ENCODE assay signal across 18 cellular contexts in genomic region chr17:4333041-4333440, GRCh38. TPM values are rescaled to one million over a fixed set of nuclear protein-coding genes. Genes with fewer than 3 reads are reported as not detected.
A peak's percentile ranks its signal among the peaks of the same experiment; 100 is the strongest.
DNase-seq lines count a peak whose midpoint lies in the region; ATAC-seq, FAIRE-seq and TF ChIP-seq lines count a peak whose summit lies in the region.
"Had no signal": no experiment of that assay in that cellular context is flagged by ENCODE, and none has a peak within 500 bp of the region (broad histone marks: within the 10 kb centered on the region; RNA-seq: fewer than 3 reads in every experiment).

No MANE protein-coding gene starts in this region.

- ATAC-seq in HG02623 (IDR thresholded peaks at IDR 0.05; ENCODE audit: unreplicated experiment) = no peak
- ATAC-seq in upper lobe of right lung = no peak
- ATAC-seq: sciatic nerve had no signal

- peak in 1 of 2 experiments; percentile 17 for DNase-seq in Caco-2
- DNase-seq in astrocyte (ENCODE audit: low read depth) = no peak
- DNase-seq in osteoblast (ENCODE audit: insufficient read length, low spot score, missing footprints) = no peak
- no peak for DNase-seq in DMS114 treated with DMSO at 0.1 percent for 48 hours (lab: John Stamatoyannopoulos, UW; ENCODE audit: unreplicated experiment)
- DNase-seq in upper lobe of right lung = no peak
- DNase-seq: activated CD4-positive, alpha-beta memory T cell treated with anti-CD3 and anti-CD28 coated beads, Interleukin-2, amount 10 ng/mL, durations not matched to agents 7 days and 5 days; effector memory CD4-positive, alpha-beta T cell; hippocampal formation; kidney glomerular epithelial cell; NCI-H2029 treated with DMSO at 0.1 percent for 48 hours; NCI-H524; Peyer's patch; stimulated activated CD4-positive, alpha-beta T cell treated with anti-CD3 and anti-CD28 coated beads, Interleukin-4, amount 100 ng/mL, for 1 hour had no signal

- H3K4me3 ChIP-seq in BLaER1 (no peak overlapping the region), Caco-2 (ENCODE audit: low read depth, low read length) (no peak overlapping the region), astrocyte (ENCODE audit: insufficient read depth, low read depth, low read length) (no peak overlapping the region), osteoblast (ENCODE audit: insufficient read depth, low read length) (no peak overlapping the region), upper lobe of right lung (no peak overlapping the region)
- H3K4me3 ChIP-seq: Peyer's patch, suprapubic skin had no signal

- peaks cover 97% of the 10 kb centered on the region for H3K79me2 ChIP-seq in astrocyte (ENCODE audit: insufficient read depth, low read length)
- H3K79me2 ChIP-seq in osteoblast (ENCODE audit: insufficient read depth, low read length) = peaks cover 91% of the 10 kb centered on the region

- BruUV-seq in Caco-2 (replicated peaks; lab: Mats Ljungman, UMichigan) = no TSS peak

- peaks cover 22% of the 10 kb centered on the region for H3K4me1 Mint-ChIP-seq in Caco-2 (ENCODE audit: low read depth, unreplicated experiment)
- H3K4me1 Mint-ChIP-seq in astrocyte (ENCODE audit: low read depth, unreplicated experiment) = peaks cover 24% of the 10 kb centered on the region

- peaks cover 13% of the 10 kb centered on the region for H3K9me3 ChIP-seq in BLaER1
- no peaks in the 10 kb centered on the region for H3K9me3 ChIP-seq in Caco-2
- no peaks in the 10 kb centered on the region for H3K9me3 ChIP-seq in astrocyte (ENCODE audit: insufficient read depth, low read depth, low read length)
- H3K9me3 ChIP-seq in osteoblast (ENCODE audit: low read depth, low read length) = no peaks in the 10 kb centered on the region
- no peaks in the 10 kb centered on the region for H3K9me3 ChIP-seq in upper lobe of right lung
- H3K9me3 ChIP-seq: Peyer's patch, suprapubic skin had no signal

- peak overlapping the region; percentile 38 for H3K4me3 Mint-ChIP-seq in Caco-2 (ENCODE audit: unreplicated experiment)
- H3K4me3 Mint-ChIP-seq in astrocyte (ENCODE audit: unreplicated experiment) = no peak overlapping the region
- H3K4me3 Mint-ChIP-seq: activated CD4-positive, alpha-beta memory T cell treated with anti-CD3 and anti-CD28 coated beads, Interleukin-2, amount 10 ng/mL, durations not matched to agents 7 days and 5 days had no signal

- H3K4me2 ChIP-seq in BLaER1 (peak overlapping the region; percentile 43; the same call in 1 of the 2 replicates), astrocyte (ENCODE audit: low read length) (no peak overlapping the region), osteoblast (ENCODE audit: insufficient read depth, low read length) (no peak overlapping the region)
- H3K4me2 ChIP-seq: KMS-11 had no signal

- H3K27ac ChIP-seq in BLaER1 (no peak overlapping the region), astrocyte (ENCODE audit: low read depth, low read length) (peak overlapping the region; percentile 13), osteoblast (ENCODE audit: low read depth, low read length) (peak overlapping the region; percentile 0), upper lobe of right lung (no peak overlapping the region)
- H3K27ac ChIP-seq: KMS-11, Peyer's patch, suprapubic skin had no signal

- H3K27me3 Mint-ChIP-seq in Caco-2 (ENCODE audit: insufficient read depth, unreplicated experiment) (no peaks in the 10 kb centered on the region), astrocyte (ENCODE audit: low read depth, unreplicated experiment) (no peaks in the 10 kb centered on the region)
- H3K27me3 Mint-ChIP-seq: activated CD4-positive, alpha-beta memory T cell treated with anti-CD3 and anti-CD28 coated beads, Interleukin-2, amount 10 ng/mL, durations not matched to agents 7 days and 5 days had no signal

- H3K9me3 Mint-ChIP-seq in Caco-2 (ENCODE audit: unreplicated experiment) (no peaks in the 10 kb centered on the region), astrocyte (ENCODE audit: unreplicated experiment) (no peaks in the 10 kb centered on the region)
- H3K9me3 Mint-ChIP-seq: activated CD4-positive, alpha-beta memory T cell treated with anti-CD3 and anti-CD28 coated beads, Interleukin-2, amount 10 ng/mL, durations not matched to agents 7 days and 5 days had no signal

- H3K27me3 ChIP-seq in BLaER1 = no peaks in the 10 kb centered on the region
- H3K27me3 ChIP-seq in Caco-2 (replicated peaks; ENCODE audit: control insufficient read depth, insufficient read depth, low read length) = no peaks in the 10 kb centered on the region
- H3K27me3 ChIP-seq in astrocyte (ENCODE audit: insufficient read depth, low read length) = no peaks in the 10 kb centered on the region
- no peaks in the 10 kb centered on the region for H3K27me3 ChIP-seq in osteoblast (ENCODE audit: insufficient read depth, low read length)
- H3K27me3 ChIP-seq in upper lobe of right lung = no peaks in the 10 kb centered on the region
- H3K27me3 ChIP-seq: Peyer's patch, suprapubic skin had no signal

- FAIRE-seq in astrocyte (lab: Jason Lieb, UNC) = no peak

- POLR2A ChIA-PET in Caco-2 (lab: Charles Lee) = interaction anchor here (0.6 kb wide), 1 partner anchor 50 kb away, joined by 3 read pairs; no protein-coding TSS in a partner anchor

- peak overlapping the region; percentile 82 for H3K27ac Mint-ChIP-seq in Caco-2 (ENCODE audit: unreplicated experiment)
- peak overlapping the region; percentile 13 for H3K27ac Mint-ChIP-seq in astrocyte (ENCODE audit: unreplicated experiment)
- H3K27ac Mint-ChIP-seq: activated CD4-positive, alpha-beta memory T cell treated with anti-CD3 and anti-CD28 coated beads, Interleukin-2, amount 10 ng/mL, durations not matched to agents 7 days and 5 days had no signal

- CTCF ChIA-PET in Caco-2 (lab: Charles Lee) = interaction anchor here (0.9 kb wide), 1 partner anchor 9 kb away, joined by 4 read pairs; no protein-coding TSS in a partner anchor

- H3K36me3 ChIP-seq in BLaER1 (peaks cover 24% of the 10 kb centered on the region), Caco-2 (ENCODE audit: control insufficient read depth, insufficient read depth, low read length) (no peaks in the 10 kb centered on the region), astrocyte (ENCODE audit: insufficient read depth, low read length) (peaks cover 4% of the 10 kb centered on the region), osteoblast (ENCODE audit: insufficient read depth, low read length) (no peaks in the 10 kb centered on the region), upper lobe of right lung (no peaks in the 10 kb centered on the region)
- H3K36me3 ChIP-seq: Peyer's patch, suprapubic skin had no signal

- H3K36me3 Mint-ChIP-seq in Caco-2 (ENCODE audit: insufficient read depth, unreplicated experiment) (no peaks in the 10 kb centered on the region), astrocyte (ENCODE audit: low read depth, unreplicated experiment) (no peaks in the 10 kb centered on the region)

- H4K20me1 ChIP-seq in BLaER1 = peaks cover 100% of the 10 kb centered on the region
- H4K20me1 ChIP-seq in astrocyte (ENCODE audit: insufficient read depth, low read length) = peaks cover 68% of the 10 kb centered on the region
- peaks cover 39% of the 10 kb centered on the region for H4K20me1 ChIP-seq in osteoblast (ENCODE audit: insufficient read depth, low read length)

- H3K9ac ChIP-seq in BLaER1 (no peak overlapping the region), astrocyte (ENCODE audit: low read length) (no peak overlapping the region)
- H3K9ac ChIP-seq: KMS-11 had no signal

- TF ChIP-seq CTCF in Caco-2 (IDR thresholded peaks at IDR 0.05; ENCODE audit: insufficient read depth in 1 of 2, low read depth in 1 of 2, low read length in 1 of 2, severe bottlenecking in 1 of 2, unreplicated experiment in 1 of 2) (no peak), astrocyte (IDR thresholded peaks at IDR 0.05; ENCODE audit: insufficient read depth, low read depth, low read length) (no peak), osteoblast (IDR thresholded peaks at IDR 0.05; ENCODE audit: extremely low read depth, low read depth, low read length) (no peak), upper lobe of right lung (IDR thresholded peaks at IDR 0.05) (no peak)

- intact Hi-C loops in Caco-2 (cut with micrococcal nuclease; ENCODE audit: unreplicated experiment) (no loop called here), upper lobe of right lung (cut with DNase I) (no loop called here)

- H3K4me1 ChIP-seq in BLaER1 = peaks cover 24% of the 10 kb centered on the region
- H3K4me1 ChIP-seq in Caco-2 = peaks cover 15% of the 10 kb centered on the region
- peaks cover 20% of the 10 kb centered on the region for H3K4me1 ChIP-seq in astrocyte (ENCODE audit: insufficient read depth, low read length)
- H3K4me1 ChIP-seq in osteoblast (ENCODE audit: insufficient read depth, low read length) = peaks cover 20% of the 10 kb centered on the region
- peaks cover 12% of the 10 kb centered on the region for H3K4me1 ChIP-seq in upper lobe of right lung

- H2AFZ ChIP-seq in astrocyte (ENCODE audit: low read depth, low read length) (no peak overlapping the region), osteoblast (ENCODE audit: low read length) (no peak overlapping the region)

RNA-seq across cellular contexts. Expression of gene UBE2G1, which starts 33.4 kb away (rescaled TPM):
- total RNA-seq in Caco-2 (2022) = 50.5 and 56.8 TPM in 2 replicates
- 123 and 129 TPM in 2 replicates for total RNA-seq in astrocyte
- 36.2 and 37.7 TPM in 2 replicates for total RNA-seq in osteoblast
- 38.4 TPM for total RNA-seq in upper lobe of right lung

Comparison
In these comparisons a context has a peak if more than half of its experiments do, and no peak if none do; other contexts are left out.
1. H3K27ac ChIP-seq: peak in astrocyte (single experiment) and osteoblast (single experiment); none in BLaER1 (single experiment) and upper lobe of right lung (single experiment).